14 cellular contexts compared by ENCODE assay signal in the genomic region with DNA sequence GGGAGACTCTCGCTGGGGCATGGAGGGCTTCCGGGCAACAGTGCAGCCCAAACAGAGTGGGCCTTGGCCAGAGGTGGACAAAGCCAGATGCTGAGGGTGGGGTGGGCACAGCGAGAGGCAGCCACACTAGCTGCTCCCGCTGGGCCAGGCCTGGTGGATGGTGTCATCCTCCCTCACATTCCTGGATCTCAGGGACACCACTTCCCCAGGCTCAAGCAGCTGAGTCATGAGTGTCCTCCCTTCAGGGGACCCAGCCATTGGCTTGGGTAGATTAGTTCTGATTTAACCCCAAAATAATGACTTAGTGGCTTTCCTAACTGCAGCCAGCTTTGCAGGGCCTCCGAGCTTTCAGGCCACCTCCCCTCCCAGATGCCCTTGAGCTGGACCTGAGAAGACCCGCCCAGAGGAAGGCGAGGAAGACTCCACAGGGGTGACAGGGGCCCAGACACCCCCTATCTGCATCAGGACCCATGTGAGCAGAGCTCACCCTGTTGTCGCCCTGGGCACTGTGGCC. TPM values are rescaled to one million over a fixed set of nuclear protein-coding genes. Genes with fewer than 3 reads are reported as not detected.
A peak's percentile ranks its signal among the peaks of the same experiment; 100 is the strongest.
DNase-seq lines count a peak whose midpoint lies in the region; TF ChIP-seq lines count a peak whose summit lies in the region.
"Had no signal": no experiment of that assay in that cellular context is flagged by ENCODE, and none has a peak within 500 bp of the region (broad histone marks: within the 10 kb centered on the region; RNA-seq: fewer than 3 reads in every experiment).

No MANE protein-coding gene starts in this region.

- no TSS peak for BruUV-seq in Calu3 (replicated peaks; lab: Mats Ljungman, UMichigan)

- no peaks in the 10 kb centered on the region for H3K36me3 Mint-ChIP-seq in dendritic cell treated with granulocyte-macrophage colony-stimulating factor and Interleukin-4, amounts not matched to agents 40 ng/mL and 50 ng/mL, for 4 days (ENCODE audit: low read depth)
- H3K36me3 Mint-ChIP-seq in nephron (ENCODE audit: low read depth) (no peaks in the 10 kb centered on the region), Calu3 (ENCODE audit: insufficient read depth, unreplicated experiment) (peaks cover 10% of the 10 kb centered on the region)
- H3K36me3 Mint-ChIP-seq: CD8-positive, alpha-beta T cell had no signal

- intact Hi-C loops in dendritic cell treated with granulocyte-macrophage colony-stimulating factor and Interleukin-4, amounts not matched to agents 40 ng/mL and 50 ng/mL, for 4 days (cut with micrococcal nuclease): loop anchor here (10.0 kb wide), 1 partner anchor 292 kb away; the partner anchor contains the start of gene GTSE1
- intact Hi-C loops in Calu3 (cut with micrococcal nuclease; ENCODE audit: unreplicated experiment): no loop called here

- no peak for TF ChIP-seq RAD21 in Ishikawa (IDR thresholded peaks at IDR 0.05; ENCODE audit: low read depth)

- H3K27ac Mint-ChIP-seq in dendritic cell treated with granulocyte-macrophage colony-stimulating factor and Interleukin-4, amounts not matched to agents 40 ng/mL and 50 ng/mL, for 4 days: peak overlapping the region; percentile 95
- H3K27ac Mint-ChIP-seq in nephron (peak overlapping the region in 2 of 3 experiments; percentile 19 to 57), Calu3 (ENCODE audit: unreplicated experiment) (no peak overlapping the region)
- H3K27ac Mint-ChIP-seq: CD8-positive, alpha-beta T cell had no signal

- H3K36me3 ChIP-seq in BJ (ENCODE audit: control insufficient read depth, insufficient read depth, low read length): no peaks in the 10 kb centered on the region
- H3K36me3 ChIP-seq: Peyer's patch had no signal

- peaks cover 95% of the 10 kb centered on the region for H3K4me1 Mint-ChIP-seq in dendritic cell treated with granulocyte-macrophage colony-stimulating factor and Interleukin-4, amounts not matched to agents 40 ng/mL and 50 ng/mL, for 4 days (ENCODE audit: low read depth)
- H3K4me1 Mint-ChIP-seq in nephron (peaks cover 32% of the 10 kb centered on the region), Calu3 (ENCODE audit: low read depth, unreplicated experiment) (peaks cover 15% of the 10 kb centered on the region)

- POLR2A ChIA-PET in BJ (lab: Charles Lee): interaction anchor here (0.6 to 0.8 kb wide), 2 partner anchors 50 to 112 kb away, joined by 5 to 7 read pairs; no protein-coding TSS in a partner anchor

- DNase-seq in BJ (ENCODE audit: low read depth): peak; percentile 50
- DNase-seq in stimulated activated naive CD4-positive, alpha-beta T cell (lab: John Stamatoyannopoulos, UW): no peak
- DNase-seq in activated T-cell treated with anti-CD3 and anti-CD28 coated beads, Interleukin-2, amount 50 U/mL, for 1 hour: no peak
- DNase-seq in Calu3: no peak
- no peak for DNase-seq in Kasumi-1 (lab: John Stamatoyannopoulos, UW)
- DNase-seq: CD8-positive, alpha-beta T cell; KG1; small intestine had no signal

- no peak overlapping the region for H3K4me3 ChIP-seq in BJ (ENCODE audit: low read depth, low read length)
- H3K4me3 ChIP-seq: GM12878, Peyer's patch had no signal

- no peak overlapping the region for H3K4me3 Mint-ChIP-seq in dendritic cell treated with granulocyte-macrophage colony-stimulating factor and Interleukin-4, amounts not matched to agents 40 ng/mL and 50 ng/mL, for 4 days
- H3K4me3 Mint-ChIP-seq in nephron (no peak overlapping the region), Calu3 (ENCODE audit: low read depth, unreplicated experiment) (no peak overlapping the region)
- H3K4me3 Mint-ChIP-seq: CD8-positive, alpha-beta T cell had no signal

- no peaks in the 10 kb centered on the region for H3K27me3 ChIP-seq in BJ (ENCODE audit: control insufficient read depth, insufficient read depth, low read length)
- H3K27me3 ChIP-seq: Peyer's patch had no signal

- no peaks in the 10 kb centered on the region for H3K9me3 Mint-ChIP-seq in dendritic cell treated with granulocyte-macrophage colony-stimulating factor and Interleukin-4, amounts not matched to agents 40 ng/mL and 50 ng/mL, for 4 days
- H3K9me3 Mint-ChIP-seq in nephron (no peaks in the 10 kb centered on the region), Calu3 (ENCODE audit: low read depth, unreplicated experiment) (no peaks in the 10 kb centered on the region)
- H3K9me3 Mint-ChIP-seq: CD8-positive, alpha-beta T cell had no signal

- no peaks in the 10 kb centered on the region for H3K27me3 Mint-ChIP-seq in dendritic cell treated with granulocyte-macrophage colony-stimulating factor and Interleukin-4, amounts not matched to agents 40 ng/mL and 50 ng/mL, for 4 days
- peaks cover 8% of the 10 kb centered on the region for H3K27me3 Mint-ChIP-seq in nephron (ENCODE audit: low read depth)
- peaks cover 34% of the 10 kb centered on the region for H3K27me3 Mint-ChIP-seq in Calu3 (ENCODE audit: unreplicated experiment)

- TF ChIP-seq CTCF in BJ (IDR thresholded peaks at IDR 0.05; ENCODE audit: insufficient read depth, low read depth, low read length): no peak
- TF ChIP-seq CTCF in nephron (IDR thresholded peaks at IDR 0.05; ENCODE audit: unreplicated experiment in 3 of 3): no peak
- TF ChIP-seq CTCF in Calu3 (IDR thresholded peaks at IDR 0.05; ENCODE audit: unreplicated experiment): no peak

- no peak for TF ChIP-seq EP300 in Ishikawa (IDR thresholded peaks at IDR 0.05; ENCODE audit: borderline replicate concordance)

- CTCF ChIA-PET in BJ (lab: Yijun Ruan, JAX): interaction anchor here (0.6 to 10.6 kb wide), 5 partner anchors 10 to 314 kb away, joined by 3 to 160 read pairs (median 3); no protein-coding TSS in a partner anchor
- CTCF ChIA-PET in Calu3 (lab: Charles Lee): no interaction called here

TF ChIP-seq in Ishikawa, 13 proteins besides CTCF, POLR2A, EP300 and RAD21:
- no peak for TF ChIP-seq EGR1 (IDR thresholded peaks at IDR 0.05)
- peak; percentile 11; the same call in 1 of the 2 replicates for TF ChIP-seq TEAD4 (IDR thresholded peaks at IDR 0.05)

RNA-seq across cellular contexts. Expression of gene WNT7B, which starts 25.9 kb away (rescaled TPM):
- 0.04 TPM in 1 of 2 replicates, not detected in the other for polyA plus RNA-seq in BJ (2011; rRNA removed)
- polyA minus RNA-seq in BJ (2011; rRNA and poly(A)+ RNA removed): not detected in 2 replicates
- 97.0 and 100.0 TPM in 2 replicates for total RNA-seq in Calu3 (2022)
- total RNA-seq: aorta; CD8-positive, alpha-beta T cell; GM12878; Peyer's patch had no signal
- polyA plus RNA-seq: aorta had no signal
